In genomic region chr17:65438708-65439294, GRCh38 we compare ENCODE assay signal across 1 cellular context.
TF ChIP-seq lines count a peak whose summit lies in the region.

No MANE protein-coding gene starts in this region.

TF ChIP-seq in HepG2, 621 proteins besides CTCF, POLR2A, EP300 and RAD21 (continued from another document and continues in another):
- TF ChIP-seq ARID5B (CRISPR knock-in tag; IDR thresholded peaks at IDR 0.05) (peak; percentile 95), HNF4G (IDR thresholded peaks at IDR 0.05; ENCODE audit: borderline replicate concordance, low read depth, low read length) (peak; percentile 63), HNF4G (CRISPR knock-in tag; IDR thresholded peaks at IDR 0.05; ENCODE audit: borderline replicate concordance, low read depth) (peak; percentile 88; the same call in 1 of the 2 replicates), MLX (CRISPR knock-in tag; IDR thresholded peaks at IDR 0.05) (peak; percentile 89), MEF2D (CRISPR knock-in tag; IDR thresholded peaks at IDR 0.05) (0 out of 2 replicates have a peak, but pooled peaks have one; percentile 45), PHF8 (CRISPR knock-in tag; IDR thresholded peaks at IDR 0.05) (no peak), HDAC1 (CRISPR knock-in tag; IDR thresholded peaks at IDR 0.05) (peak; percentile 92), ZNF724P (CRISPR knock-in tag; IDR thresholded peaks at IDR 0.05; ENCODE audit: borderline replicate concordance) (peak; percentile 74; the same call in 1 of the 2 replicates), THAP11 (CRISPR knock-in tag; IDR thresholded peaks at IDR 0.05) (peak; percentile 52), FOXJ3 (CRISPR knock-in tag; IDR thresholded peaks at IDR 0.05; ENCODE audit: borderline replicate concordance) (no peak), PPARG (CRISPR knock-in tag; conservative IDR thresholded peaks at IDR 0.05) (0 out of 2 replicates have a peak, but pooled peaks have one; percentile 5), ELF3 (CRISPR knock-in tag; IDR thresholded peaks at IDR 0.05) (peak; percentile 54; the same call in 1 of the 2 replicates), HNRNPH1 (optimal IDR thresholded peaks at IDR 0.05; ENCODE audit: low read depth, low read length) (no peak), ZUFSP (CRISPR knock-in tag; IDR thresholded peaks at IDR 0.05; ENCODE audit: borderline replicate concordance) (no peak), ATF2 (CRISPR knock-in tag; IDR thresholded peaks at IDR 0.05) (no peak), ZNF292 (CRISPR knock-in tag; IDR thresholded peaks at IDR 0.05; ENCODE audit: borderline replicate concordance, low read depth) (peak; percentile 52; the same call in 1 of the 2 replicates), SOX13 (IDR thresholded peaks at IDR 0.05) (no peak), SOX13 (CRISPR knock-in tag; conservative IDR thresholded peaks at IDR 0.05 in 1 of 2, IDR thresholded peaks at IDR 0.05 in 1 of 2) (peak in 1 of 2 experiments; percentile 90; a peak in 2 of 4 replicates), ZNF674 (CRISPR knock-in tag; IDR thresholded peaks at IDR 0.05; ENCODE audit: low read depth) (no peak), NFE2L2 (IDR thresholded peaks at IDR 0.05; ENCODE audit: low read length) (no peak), NCOA2 (CRISPR knock-in tag; IDR thresholded peaks at IDR 0.05) (peak; percentile 44; the same call in 1 of the 2 replicates), ZNF414 (CRISPR knock-in tag; IDR thresholded peaks at IDR 0.05) (peak; percentile 50; the same call in 1 of the 2 replicates), NR2F2 (IDR thresholded peaks at IDR 0.05; ENCODE audit: borderline replicate concordance, low read depth) (no peak), ETV5 (CRISPR knock-in tag; IDR thresholded peaks at IDR 0.05; ENCODE audit: borderline replicate concordance) (peak; percentile 67; the same call in 1 of the 2 replicates), ZNF629 (CRISPR knock-in tag; conservative IDR thresholded peaks at IDR 0.05) (peak; percentile 69; the same call in 1 of the 2 replicates), REL (CRISPR knock-in tag; conservative IDR thresholded peaks at IDR 0.05) (no peak), SKI (IDR thresholded peaks at IDR 0.05; ENCODE audit: partially characterized antibody) (peak; percentile 50), ZNF468 (CRISPR knock-in tag; IDR thresholded peaks at IDR 0.05) (no peak), TIGD3 (CRISPR knock-in tag; IDR thresholded peaks at IDR 0.05; ENCODE audit: borderline replicate concordance) (no peak), RFX1 (IDR thresholded peaks at IDR 0.05) (no peak), ZNF142 (CRISPR knock-in tag; IDR thresholded peaks at IDR 0.05) (no peak), ZNF781 (CRISPR knock-in tag; IDR thresholded peaks at IDR 0.05; ENCODE audit: borderline replicate concordance, not compliant biosample characterization) (no peak), ARID3A (IDR thresholded peaks at IDR 0.05; ENCODE audit: low read depth, low read length) (0 out of 2 replicates have a peak, but pooled peaks have one; percentile 4)
- TF ChIP-seq, protein P1, sequence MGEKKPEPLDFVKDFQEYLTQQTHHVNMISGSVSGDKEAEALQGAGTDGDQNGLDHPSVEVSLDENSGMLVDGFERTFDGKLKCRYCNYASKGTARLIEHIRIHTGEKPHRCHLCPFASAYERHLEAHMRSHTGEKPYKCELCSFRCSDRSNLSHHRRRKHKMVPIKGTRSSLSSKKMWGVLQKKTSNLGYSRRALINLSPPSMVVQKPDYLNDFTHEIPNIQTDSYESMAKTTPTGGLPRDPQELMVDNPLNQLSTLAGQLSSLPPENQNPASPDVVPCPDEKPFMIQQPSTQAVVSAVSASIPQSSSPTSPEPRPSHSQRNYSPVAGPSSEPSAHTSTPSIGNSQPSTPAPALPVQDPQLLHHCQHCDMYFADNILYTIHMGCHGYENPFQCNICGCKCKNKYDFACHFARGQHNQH (CRISPR knock-in tag; IDR thresholded peaks at IDR 0.05) = peak; percentile 65; the same call in 1 of the 2 replicates
- TF ChIP-seq, protein P2, sequence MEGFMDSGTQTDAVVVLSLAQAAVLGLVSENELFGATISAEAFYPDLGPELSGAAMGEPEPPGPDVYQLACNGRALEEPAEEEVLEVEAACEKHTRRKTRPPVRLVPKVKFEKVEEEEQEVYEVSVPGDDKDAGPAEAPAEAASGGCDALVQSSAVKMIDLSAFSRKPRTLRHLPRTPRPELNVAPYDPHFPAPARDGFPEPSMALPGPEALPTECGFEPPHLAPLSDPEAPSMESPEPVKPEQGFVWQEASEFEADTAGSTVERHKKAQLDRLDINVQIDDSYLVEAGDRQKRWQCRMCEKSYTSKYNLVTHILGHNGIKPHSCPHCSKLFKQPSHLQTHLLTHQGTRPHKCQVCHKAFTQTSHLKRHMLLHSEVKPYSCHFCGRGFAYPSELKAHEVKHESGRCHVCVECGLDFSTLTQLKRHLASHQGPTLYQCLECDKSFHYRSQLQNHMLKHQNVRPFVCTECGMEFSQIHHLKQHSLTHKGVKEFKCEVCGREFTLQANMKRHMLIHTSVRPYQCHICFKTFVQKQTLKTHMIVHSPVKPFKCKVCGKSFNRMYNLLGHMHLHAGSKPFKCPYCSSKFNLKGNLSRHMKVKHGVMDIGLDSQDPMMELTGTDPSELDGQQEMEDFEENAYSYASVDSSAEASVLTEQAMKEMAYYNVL (CRISPR knock-in tag; IDR thresholded peaks at IDR 0.05; ENCODE audit: borderline replicate concordance) = no peak
